Comparison of ENCODE assay signal across 26 cellular contexts in genomic region chr11:103051158-103051801, GRCh38. TPM values are rescaled to one million over a fixed set of nuclear protein-coding genes. Genes with fewer than 3 reads are reported as not detected.
A peak's percentile ranks its signal among the peaks of the same experiment; 100 is the strongest.
DNase-seq lines count a peak whose midpoint lies in the region; ATAC-seq, FAIRE-seq and TF ChIP-seq lines count a peak whose summit lies in the region.
"Had no signal": no experiment of that assay in that cellular context is flagged by ENCODE, and none has a peak within 500 bp of the region (broad histone marks: within the 10 kb centered on the region; RNA-seq: fewer than 3 reads in every experiment).

No MANE protein-coding gene starts in this region.

- H3K9me3 ChIP-seq in HepG2 (ENCODE audit: low read length): no peaks in the 10 kb centered on the region
- H3K9me3 ChIP-seq in right lobe of liver: no peaks in the 10 kb centered on the region
- H3K9me3 ChIP-seq: BLaER1, body of pancreas, suprapubic skin had no signal

- no peaks in the 10 kb centered on the region for H3K9me3 Mint-ChIP-seq in chondrocyte (ENCODE audit: low read depth)
- H3K9me3 Mint-ChIP-seq: activated T-helper 1 cell treated with anti-CD3 and anti-CD28 coated beads, Interleukin-12 subunit alpha, Interleukin-12 subunit beta, Interleukin-2, Interleukin-4 antibody, amounts not matched to agents 30 ng/mL and 10 ng/mL and 1 ng/mL, durations not matched to agents 14 hours and 24 hours and 36 hours; natural killer cell had no signal

- H3K4me1 ChIP-seq in HepG2 (ENCODE audit: insufficient read depth, low read length): no peaks in the 10 kb centered on the region
- no peaks in the 10 kb centered on the region for H3K4me1 ChIP-seq in right lobe of liver
- H3K4me1 ChIP-seq: body of pancreas, suprapubic skin had no signal

- no peak overlapping the region for H3K4me2 ChIP-seq in HepG2 (ENCODE audit: low read depth, low read length)
- H3K4me2 ChIP-seq: BLaER1, smooth muscle cell had no signal

- H3K4me1 Mint-ChIP-seq in chondrocyte (ENCODE audit: low read depth): peaks cover 19% of the 10 kb centered on the region
- H3K4me1 Mint-ChIP-seq: natural killer cell had no signal

- H3K27ac Mint-ChIP-seq in chondrocyte (ENCODE audit: unreplicated experiment): no peak overlapping the region
- H3K27ac Mint-ChIP-seq: activated T-helper 1 cell treated with anti-CD3 and anti-CD28 coated beads, Interleukin-12 subunit alpha, Interleukin-12 subunit beta, Interleukin-2, Interleukin-4 antibody, amounts not matched to agents 30 ng/mL and 10 ng/mL and 1 ng/mL, durations not matched to agents 14 hours and 24 hours and 36 hours; natural killer cell had no signal

- H3K79me2 ChIP-seq in HepG2 (ENCODE audit: insufficient read depth, low read length): no peaks in the 10 kb centered on the region

- H3K27me3 Mint-ChIP-seq in chondrocyte (ENCODE audit: low read depth): no peaks in the 10 kb centered on the region

- H3K4me3 ChIP-seq in HepG2 (replicated peaks in 1 of 3; ENCODE audit: insufficient read depth in 1 of 3, low read depth in 2 of 3, low read length in 3 of 3) (no peak overlapping the region), right lobe of liver (no peak overlapping the region)
- H3K4me3 ChIP-seq: BLaER1, body of pancreas, smooth muscle cell, suprapubic skin had no signal

- in situ Hi-C loops in HepG2 (cut with HindIII; ENCODE audit: extremely low pct_ligation_motif_present, low pct_unique_long_range_greater_than_20kb): no loop called here

- intact Hi-C loops in HepG2 (cut with micrococcal nuclease; ENCODE audit: unreplicated experiment) (loop anchor here (10.0 kb wide), 2 partner anchors 246 to 316 kb away; no protein-coding TSS in a partner anchor), right lobe of liver (cut with DNase I) (no loop called here), cardiac septum (cut with DNase I) (no loop called here)

- BruUV-seq in HepG2 (replicated peaks; lab: Mats Ljungman, UMichigan): no TSS peak

- DNase-seq in HepG2 (ENCODE audit: low spot score) (no peak), right lobe of liver (no peak), amniotic epithelial cell (ENCODE audit: low read depth) (peak; percentile 24), cortex of kidney (lab: John Stamatoyannopoulos, UW) (no peak), chondrocyte (ENCODE audit: low spot score) (no peak), cardiac septum (ENCODE audit: low spot score) (no peak)
- DNase-seq in activated CD8-positive, alpha-beta memory T cell treated with anti-CD3 and anti-CD28 coated beads, Interleukin-2, amount 50 U/mL, for 4 hours: no peak
- DNase-seq: activated CD4-positive, alpha-beta T cell treated with anti-CD3 and anti-CD28 coated beads, Interleukin-2, amount 50 U/mL, for 1 hour; body of pancreas; DND-41; effector CD8-positive, alpha-beta T cell; erythroblast; GOT3; midbrain; natural killer cell; NCI-H1105 treated with DMSO at 0.1 percent for 48 hours; NCI-H2029; NCI-H748 treated with DMSO at 0.1 percent for 48 hours; stimulated activated CD4-positive, alpha-beta T cell treated with anti-CD3 and anti-CD28 coated beads, Interleukin-2, amount 100 ng/mL, for 24 hours; T-helper 9 cell; WERI-Rb-1 had no signal

- WGBS in HepG2 (ENCODE audit: low lambda C conversion rate): 58% methylated on average over 1 of the region's 1 CpG
- WGBS in right lobe of liver (ENCODE audit: insufficient coverage, low coverage, low lambda C conversion rate, missing lambda C conversion rate): 88% methylated on average over 1 of the region's 1 CpG

- no peaks in the 10 kb centered on the region for H3K27me3 ChIP-seq in HepG2 (ENCODE audit: control insufficient read depth in 1 of 2, insufficient read depth in 2 of 2, low read length in 2 of 2)
- no peaks in the 10 kb centered on the region for H3K27me3 ChIP-seq in right lobe of liver
- H3K27me3 ChIP-seq: BLaER1, body of pancreas, suprapubic skin had no signal

- H3K27ac ChIP-seq in HepG2 (ENCODE audit: extremely low read length, insufficient read depth, low read length) (no peak overlapping the region), right lobe of liver (no peak overlapping the region)
- H3K27ac ChIP-seq: BLaER1, body of pancreas, suprapubic skin, WERI-Rb-1 had no signal

- TF ChIP-seq EP300 in HepG2 (IDR thresholded peaks at IDR 0.05; ENCODE audit: low read depth in 2 of 2, low read length in 2 of 2) (no peak), HepG2 (CRISPR knock-in tag; IDR thresholded peaks at IDR 0.05; ENCODE audit: borderline replicate concordance) (no peak)

- POLR2A ChIA-PET in HepG2 (lab: Yijun Ruan, JAX): no interaction called here

- TF ChIP-seq POLR2A in HepG2 (IDR thresholded peaks at IDR 0.05; ENCODE audit: insufficient read depth in 1 of 2, low read depth in 2 of 2, low read length in 2 of 2): no peak
- TF ChIP-seq POLR2A in right lobe of liver (IDR thresholded peaks at IDR 0.05): no peak

- no peak for FAIRE-seq in HepG2 (lab: Jason Lieb, UNC)

- ATAC-seq in HepG2 (no peak), right lobe of liver (no peak), HG02938 (IDR thresholded peaks at IDR 0.05; ENCODE audit: unreplicated experiment) (peak; percentile 40)
- ATAC-seq: body of pancreas, natural killer cell had no signal

- H3K9ac ChIP-seq in HepG2 (ENCODE audit: insufficient read depth, low read depth, low read length): no peak overlapping the region
- H3K9ac ChIP-seq: BLaER1 had no signal

- CTCF ChIA-PET in HepG2 (lab: Yijun Ruan, JAX; ENCODE audit: low intra/inter-chr PET ratio, low total read pairs): no interaction called here

- 0 out of 2 replicates have a peak, but pooled peaks cover 2% of the 10 kb centered on the region for H4K20me1 ChIP-seq in HepG2 (ENCODE audit: insufficient read depth, low read length)
- H4K20me1 ChIP-seq: BLaER1 had no signal

- no peaks in the 10 kb centered on the region for H3K36me3 Mint-ChIP-seq in chondrocyte (ENCODE audit: low read depth)
- H3K36me3 Mint-ChIP-seq: natural killer cell had no signal

- TF ChIP-seq RAD21 in HepG2 (CRISPR knock-in tag; IDR thresholded peaks at IDR 0.05): no peak

- no peaks in the 10 kb centered on the region for H3K36me3 ChIP-seq in HepG2 (replicated peaks in 1 of 2; ENCODE audit: control insufficient read depth in 1 of 2, insufficient read depth in 2 of 2, low read length in 2 of 2)
- no peaks in the 10 kb centered on the region for H3K36me3 ChIP-seq in right lobe of liver
- H3K36me3 ChIP-seq: BLaER1, suprapubic skin, WERI-Rb-1 had no signal

- TF ChIP-seq CTCF in HepG2 (CRISPR knock-in tag; IDR thresholded peaks at IDR 0.05) (no peak), right lobe of liver (IDR thresholded peaks at IDR 0.05) (no peak), chondrocyte (IDR thresholded peaks at IDR 0.05) (no peak)

- no peak overlapping the region for H2AFZ ChIP-seq in HepG2 (ENCODE audit: low read length)

- no peak overlapping the region for H3K4me3 Mint-ChIP-seq in chondrocyte (ENCODE audit: unreplicated experiment)
- H3K4me3 Mint-ChIP-seq: activated T-helper 1 cell treated with anti-CD3 and anti-CD28 coated beads, Interleukin-12 subunit alpha, Interleukin-12 subunit beta, Interleukin-2, Interleukin-4 antibody, amounts not matched to agents 30 ng/mL and 10 ng/mL and 1 ng/mL, durations not matched to agents 14 hours and 24 hours and 36 hours; natural killer cell had no signal

RNA-seq across cellular contexts. Expression of gene DCUN1D5, which starts 40.7 kb away (rescaled TPM):
- total RNA-seq in HepG2 (2016; rRNA removed; fragmentation: Illumina TruSeq; extraction: Trizol) (46.7 and 57.0 TPM in 2 replicates), right lobe of liver (10 to 100 TPM in 3 of 6 experiments, 1 to 10 TPM in 3; 6.4 to 35.4 (median 10.4) TPM), chondrocyte (35.8 to 38.9 TPM (median 37.9 TPM) in 3 replicates), cardiac septum (19.9 TPM)
- 15.7 and 16.9 TPM in 2 replicates for total RNA-seq in HepG2 (2016; cell fraction: cytosol; rRNA removed; fragmentation: Illumina TruSeq; extraction: Trizol; ENCODE audit: low read depth)
- 47.7 and 61.6 TPM in 2 replicates for total RNA-seq in HepG2 (2016; cell fraction: insoluble cytoplasmic fraction; rRNA removed; fragmentation: Illumina TruSeq; extraction: Trizol)
- total RNA-seq in HepG2 (2016; cell fraction: membrane; rRNA removed; fragmentation: Illumina TruSeq; extraction: Trizol): 26.9 and 31.6 TPM in 2 replicates
- total RNA-seq in HepG2 (2016; cell fraction: nucleus; rRNA removed; fragmentation: Illumina TruSeq; extraction: Trizol): 25.3 and 27.8 TPM in 2 replicates
- 24.8 and 32.9 TPM in 2 replicates for polyA plus RNA-seq in HepG2 (2011; rRNA removed)
- 23.0 and 23.6 TPM in 2 replicates for polyA plus RNA-seq in HepG2 (2011; cell fraction: cytosol; rRNA removed)
- 11.6 and 13.3 TPM in 2 replicates for polyA plus RNA-seq in HepG2 (2011; cell fraction: nucleus; rRNA removed)
- 31.4 and 34.4 TPM in 2 replicates for polyA plus RNA-seq in HepG2 (2012)
- polyA plus RNA-seq in HepG2 (2016; cell fraction: cytosol; fragmentation: Illumina TruSeq; extraction: Trizol; ENCODE audit: low read depth): 13.8 and 18.6 TPM in 2 replicates
- 63.7 and 70.8 TPM in 2 replicates for polyA plus RNA-seq in HepG2 (2016; cell fraction: insoluble cytoplasmic fraction; fragmentation: Illumina TruSeq; extraction: Trizol; ENCODE audit: low read depth)
- polyA plus RNA-seq in HepG2 (2016; cell fraction: membrane; fragmentation: Illumina TruSeq; extraction: Trizol; ENCODE audit: low read depth): 22.8 and 24.5 TPM in 2 replicates
- polyA plus RNA-seq in HepG2 (2016; cell fraction: nucleus; fragmentation: Illumina TruSeq; extraction: Trizol; ENCODE audit: insufficient read depth, low read depth): 32.8 and 35.9 TPM in 2 replicates
- polyA minus RNA-seq in HepG2 (2011; rRNA and poly(A)+ RNA removed; ENCODE audit: low replicate concordance): 6.5 and 9.0 TPM in 2 replicates
- polyA minus RNA-seq in HepG2 (2011; cell fraction: cytosol; rRNA and poly(A)+ RNA removed): 12.6 and 13.5 TPM in 2 replicates
- 17.9 and 20.6 TPM in 2 replicates for polyA minus RNA-seq in HepG2 (2011; cell fraction: nucleus; rRNA and poly(A)+ RNA removed)

RNA-seq across cellular contexts. Expression of gene DYNC2H1, which starts 57.9 kb away (rescaled TPM):
- total RNA-seq in HepG2 (2016; rRNA removed; fragmentation: Illumina TruSeq; extraction: Trizol): 0.66 and 1.2 TPM in 2 replicates
- total RNA-seq in HepG2 (2016; cell fraction: cytosol; rRNA removed; fragmentation: Illumina TruSeq; extraction: Trizol; ENCODE audit: low read depth): 0.26 and 0.91 TPM in 2 replicates
- 0.76 and 0.83 TPM in 2 replicates for total RNA-seq in HepG2 (2016; cell fraction: insoluble cytoplasmic fraction; rRNA removed; fragmentation: Illumina TruSeq; extraction: Trizol)
- total RNA-seq in HepG2 (2016; cell fraction: membrane; rRNA removed; fragmentation: Illumina TruSeq; extraction: Trizol): 0.40 and 0.41 TPM in 2 replicates
- total RNA-seq in HepG2 (2016; cell fraction: nucleus; rRNA removed; fragmentation: Illumina TruSeq; extraction: Trizol): 1.5 and 1.8 TPM in 2 replicates
- 0.49 and 0.69 TPM in 2 replicates for polyA plus RNA-seq in HepG2 (2011; rRNA removed)
- polyA plus RNA-seq in HepG2 (2011; cell fraction: cytosol; rRNA removed): 0.07 and 0.28 TPM in 2 replicates
- polyA plus RNA-seq in HepG2 (2011; cell fraction: nucleus; rRNA removed): 0.80 and 1.0 TPM in 2 replicates
- 0.32 and 0.62 TPM in 2 replicates for polyA plus RNA-seq in HepG2 (2012)
- 0.09 TPM in 1 of 2 replicates, not detected in the other for polyA plus RNA-seq in HepG2 (2016; cell fraction: cytosol; fragmentation: Illumina TruSeq; extraction: Trizol; ENCODE audit: low read depth)
- 0.58 and 0.74 TPM in 2 replicates for polyA plus RNA-seq in HepG2 (2016; cell fraction: insoluble cytoplasmic fraction; fragmentation: Illumina TruSeq; extraction: Trizol; ENCODE audit: low read depth)
- polyA plus RNA-seq in HepG2 (2016; cell fraction: membrane; fragmentation: Illumina TruSeq; extraction: Trizol; ENCODE audit: low read depth): 0.15 and 0.16 TPM in 2 replicates
- polyA plus RNA-seq in HepG2 (2016; cell fraction: nucleus; fragmentation: Illumina TruSeq; extraction: Trizol; ENCODE audit: insufficient read depth, low read depth): 0.94 and 0.96 TPM in 2 replicates
- polyA minus RNA-seq in HepG2 (2011; rRNA and poly(A)+ RNA removed; ENCODE audit: low replicate concordance): 0.10 and 4.5 TPM in 2 replicates
- 0.20 and 0.35 TPM in 2 replicates for polyA minus RNA-seq in HepG2 (2011; cell fraction: cytosol; rRNA and poly(A)+ RNA removed)
- 2.4 and 2.5 TPM in 2 replicates for polyA minus RNA-seq in HepG2 (2011; cell fraction: nucleus; rRNA and poly(A)+ RNA removed)
- 1 to 10 TPM; 1.0 to 3.4 (median 1.5) TPM for total RNA-seq in right lobe of liver
- total RNA-seq in chondrocyte: 5.7 to 20.1 TPM (median 7.2 TPM) in 3 replicates
- 4.7 TPM for total RNA-seq in cardiac septum
